25 cellular contexts compared by ENCODE assay signal in genomic region chr3:122519693-122520092, GRCh38. TPM values are rescaled to one million over a fixed set of nuclear protein-coding genes. Genes with fewer than 3 reads are reported as not detected.
DNase-seq lines count a peak whose midpoint lies in the region; ATAC-seq, FAIRE-seq and TF ChIP-seq lines count a peak whose summit lies in the region.
"Had no signal": no experiment of that assay in that cellular context is flagged by ENCODE, and none has a peak within 500 bp of the region (broad histone marks: within the 10 kb centered on the region; RNA-seq: fewer than 3 reads in every experiment).

No MANE protein-coding gene starts in this region.

- FAIRE-seq in HepG2 (lab: Jason Lieb, UNC): no peak
- FAIRE-seq: A549 had no signal

- no peak overlapping the region for H3K4me2 ChIP-seq in HepG2 (ENCODE audit: low read depth, low read length)
- H3K4me2 ChIP-seq: A549 had no signal

- no peak for ATAC-seq in HepG2
- ATAC-seq in right lobe of liver: no peak
- ATAC-seq in GM18909 (IDR thresholded peaks at IDR 0.05; ENCODE audit: poor library complexity, unreplicated experiment): no peak
- ATAC-seq: A549 had no signal

- H3K36me3 ChIP-seq in HepG2 (replicated peaks in 1 of 2; ENCODE audit: control insufficient read depth in 1 of 2, insufficient read depth in 2 of 2, low read length in 2 of 2): no peaks in the 10 kb centered on the region
- H3K36me3 ChIP-seq in right lobe of liver: no peaks in the 10 kb centered on the region
- H3K36me3 ChIP-seq: left ventricle myocardium inferior, prostate gland, stomach, thyroid gland had no signal

- no peak overlapping the region for H2AFZ ChIP-seq in HepG2 (ENCODE audit: low read length)

- CTCF ChIA-PET in HepG2 (lab: Yijun Ruan, JAX; ENCODE audit: low intra/inter-chr PET ratio, low total read pairs): no interaction called here
- CTCF ChIA-PET in RWPE1 (lab: Yijun Ruan, JAX): interaction anchor here (0.7 kb wide), 1 partner anchor 877 kb away, joined by 5 read pairs; no protein-coding TSS in a partner anchor

- TF ChIP-seq CTCF in HepG2 (CRISPR knock-in tag; IDR thresholded peaks at IDR 0.05) (no peak), right lobe of liver (IDR thresholded peaks at IDR 0.05) (no peak), RWPE1 (conservative IDR thresholded peaks at IDR 0.05; ENCODE audit: low read depth) (no peak)

- in situ Hi-C loops in HepG2 (cut with HindIII; ENCODE audit: extremely low pct_ligation_motif_present, low pct_unique_long_range_greater_than_20kb) (no loop called here), ACHN (cut with HindIII; ENCODE audit: low pct_ligation_motif_present, low pct_unique_long_range_greater_than_20kb, low sequenced_read_pairs) (no loop called here)

- no peak for TF ChIP-seq RAD21 in HepG2 (CRISPR knock-in tag; IDR thresholded peaks at IDR 0.05)

- H3K9me3 ChIP-seq in HepG2 (ENCODE audit: low read length) (no peaks in the 10 kb centered on the region), right lobe of liver (no peaks in the 10 kb centered on the region)
- H3K9me3 ChIP-seq: A549, Caco-2, left ventricle myocardium inferior, prostate gland, stomach, thyroid gland had no signal

- no peak for TF ChIP-seq POLR2A in HepG2 (IDR thresholded peaks at IDR 0.05; ENCODE audit: insufficient read depth in 1 of 2, low read depth in 2 of 2, low read length in 2 of 2)
- no peak for TF ChIP-seq POLR2A in right lobe of liver (IDR thresholded peaks at IDR 0.05)

- H3K4me1 ChIP-seq in HepG2 (ENCODE audit: insufficient read depth, low read length) (peaks cover 26% of the 10 kb centered on the region), right lobe of liver (peaks cover 0 to 15% (median 6%) of the 10 kb centered on the region in 4 donors)
- H3K4me1 ChIP-seq: Caco-2, prostate gland, thyroid gland had no signal

- DNase-seq in HepG2 (ENCODE audit: low spot score) (no peak), right lobe of liver (no peak), RWPE1 (ENCODE audit: low spot score) (peak; percentile 13), fibroblast of gingiva (ENCODE audit: low read depth) (peak; percentile 48), UCSD-AML1 (lab: John Stamatoyannopoulos, UW; ENCODE audit: unreplicated experiment) (no peak), ACHN (no peak)
- DNase-seq in stimulated activated CD4-positive, alpha-beta T cell treated with anti-CD3 and anti-CD28 coated beads, Interleukin-1b, Interleukin-23, amount 100 ng/mL, for 48 hours: no peak
- DNase-seq: activated CD8-positive, alpha-beta memory T cell treated with anti-CD3 and anti-CD28 coated beads, Interleukin-2, amount 50 U/mL, for 4 hours; activated naive CD4-positive, alpha-beta T cell treated with anti-CD3 and anti-CD28 coated beads for 36 hours; C1 segment of cervical spinal cord; Caco-2; effector CD4-positive, alpha-beta T cell; GF-D8; islet precursor cell; left ventricle myocardium inferior; naive B cell; NCI-H446; NCI-H774; SHP77; stomach; thyroid gland had no signal

- no peak for TF ChIP-seq EP300 in HepG2 (IDR thresholded peaks at IDR 0.05; ENCODE audit: low read depth in 2 of 2, low read length in 2 of 2)
- TF ChIP-seq EP300 in HepG2 (CRISPR knock-in tag; IDR thresholded peaks at IDR 0.05; ENCODE audit: borderline replicate concordance): no peak

- POLR2A ChIA-PET in HepG2 (lab: Yijun Ruan, JAX): no interaction called here
- POLR2A ChIA-PET in RWPE1 (lab: Yijun Ruan, JAX; ENCODE audit: low non-redundant PET): no interaction called here

- no TSS peak for BruUV-seq in HepG2 (replicated peaks; lab: Mats Ljungman, UMichigan)

- no peaks in the 10 kb centered on the region for H3K79me2 ChIP-seq in HepG2 (ENCODE audit: insufficient read depth, low read length)

- intact Hi-C loops in HepG2 (cut with micrococcal nuclease; ENCODE audit: unreplicated experiment) (no loop called here), right lobe of liver (cut with DNase I) (no loop called here)

- H3K27me3 ChIP-seq in HepG2 (ENCODE audit: control insufficient read depth in 1 of 2, insufficient read depth in 2 of 2, low read length in 2 of 2) (no peaks in the 10 kb centered on the region), right lobe of liver (no peaks in the 10 kb centered on the region)
- H3K27me3 ChIP-seq: stomach, thyroid gland had no signal

- no peaks in the 10 kb centered on the region for H4K20me1 ChIP-seq in HepG2 (ENCODE audit: insufficient read depth, low read length)

- H3K27ac ChIP-seq in HepG2 (ENCODE audit: extremely low read length, insufficient read depth, low read length): no peak overlapping the region
- no peak overlapping the region for H3K27ac ChIP-seq in right lobe of liver
- peak overlapping the region; percentile 42; the same call in 1 of the 2 replicates for H3K27ac ChIP-seq in RWPE1
- H3K27ac ChIP-seq: A549, left ventricle myocardium inferior, prostate gland, stomach, thyroid gland had no signal

- no peak overlapping the region for H3K9ac ChIP-seq in HepG2 (ENCODE audit: insufficient read depth, low read depth, low read length)

- H3K4me3 ChIP-seq in HepG2 (replicated peaks in 1 of 3; ENCODE audit: insufficient read depth in 1 of 3, low read depth in 2 of 3, low read length in 3 of 3) (no peak overlapping the region), right lobe of liver (no peak overlapping the region)
- H3K4me3 ChIP-seq: A549, left ventricle myocardium inferior, prostate gland, stomach, thyroid gland had no signal

RNA-seq across cellular contexts. Expression of gene KPNA1, which starts 5.0 kb away (rescaled TPM):
- total RNA-seq in HepG2 (2016; rRNA removed; fragmentation: Illumina TruSeq; extraction: Trizol) (30.0 and 49.7 TPM in 2 replicates), right lobe of liver (10 to 100 TPM; 33.7 to 61.3 (median 51.2) TPM)
- 4.1 and 5.0 TPM in 2 replicates for total RNA-seq in HepG2 (2016; cell fraction: cytosol; rRNA removed; fragmentation: Illumina TruSeq; extraction: Trizol; ENCODE audit: low read depth)
- 28.3 and 45.9 TPM in 2 replicates for total RNA-seq in HepG2 (2016; cell fraction: insoluble cytoplasmic fraction; rRNA removed; fragmentation: Illumina TruSeq; extraction: Trizol)
- total RNA-seq in HepG2 (2016; cell fraction: membrane; rRNA removed; fragmentation: Illumina TruSeq; extraction: Trizol): 6.0 and 6.7 TPM in 2 replicates
- 27.0 and 29.3 TPM in 2 replicates for total RNA-seq in HepG2 (2016; cell fraction: nucleus; rRNA removed; fragmentation: Illumina TruSeq; extraction: Trizol)
- polyA plus RNA-seq in HepG2 (2011; rRNA removed): 14.7 and 15.4 TPM in 2 replicates
- polyA plus RNA-seq in HepG2 (2011; cell fraction: cytosol; rRNA removed): 11.8 and 17.4 TPM in 2 replicates
- 10.3 and 14.5 TPM in 2 replicates for polyA plus RNA-seq in HepG2 (2011; cell fraction: nucleus; rRNA removed)
- 19.7 and 22.5 TPM in 2 replicates for polyA plus RNA-seq in HepG2 (2012)
- 1.1 and 1.4 TPM in 2 replicates for polyA plus RNA-seq in HepG2 (2016; cell fraction: cytosol; fragmentation: Illumina TruSeq; extraction: Trizol; ENCODE audit: low read depth)
- 53.6 and 54.5 TPM in 2 replicates for polyA plus RNA-seq in HepG2 (2016; cell fraction: insoluble cytoplasmic fraction; fragmentation: Illumina TruSeq; extraction: Trizol; ENCODE audit: low read depth)
- 3.3 and 3.8 TPM in 2 replicates for polyA plus RNA-seq in HepG2 (2016; cell fraction: membrane; fragmentation: Illumina TruSeq; extraction: Trizol; ENCODE audit: low read depth)
- polyA plus RNA-seq in HepG2 (2016; cell fraction: nucleus; fragmentation: Illumina TruSeq; extraction: Trizol; ENCODE audit: insufficient read depth, low read depth): 33.7 and 36.9 TPM in 2 replicates
- 21.2 and 58.7 TPM in 2 replicates for polyA minus RNA-seq in HepG2 (2011; rRNA and poly(A)+ RNA removed; ENCODE audit: low replicate concordance)
- polyA minus RNA-seq in HepG2 (2011; cell fraction: cytosol; rRNA and poly(A)+ RNA removed): 14.3 and 28.6 TPM in 2 replicates
- 25.8 and 29.0 TPM in 2 replicates for polyA minus RNA-seq in HepG2 (2011; cell fraction: nucleus; rRNA and poly(A)+ RNA removed)

RNA-seq across cellular contexts. Expression of gene PARP9, which starts 44.4 kb away (rescaled TPM):
- total RNA-seq in HepG2 (2016; rRNA removed; fragmentation: Illumina TruSeq; extraction: Trizol) (10.6 and 12.5 TPM in 2 replicates), right lobe of liver (10 to 100 TPM; 35.5 to 64.7 (median 42.5) TPM)
- total RNA-seq in HepG2 (2016; cell fraction: cytosol; rRNA removed; fragmentation: Illumina TruSeq; extraction: Trizol; ENCODE audit: low read depth): 2.5 and 3.5 TPM in 2 replicates
- total RNA-seq in HepG2 (2016; cell fraction: insoluble cytoplasmic fraction; rRNA removed; fragmentation: Illumina TruSeq; extraction: Trizol): 9.8 and 12.9 TPM in 2 replicates
- total RNA-seq in HepG2 (2016; cell fraction: membrane; rRNA removed; fragmentation: Illumina TruSeq; extraction: Trizol): 3.6 and 4.5 TPM in 2 replicates
- total RNA-seq in HepG2 (2016; cell fraction: nucleus; rRNA removed; fragmentation: Illumina TruSeq; extraction: Trizol): 6.9 and 7.6 TPM in 2 replicates
- polyA plus RNA-seq in HepG2 (2011; rRNA removed): 6.5 and 7.0 TPM in 2 replicates
- 2.3 and 5.1 TPM in 2 replicates for polyA plus RNA-seq in HepG2 (2011; cell fraction: cytosol; rRNA removed)
- polyA plus RNA-seq in HepG2 (2011; cell fraction: nucleus; rRNA removed): 4.4 and 8.2 TPM in 2 replicates
- polyA plus RNA-seq in HepG2 (2012): 2.5 and 4.0 TPM in 2 replicates
- polyA plus RNA-seq in HepG2 (2016; cell fraction: cytosol; fragmentation: Illumina TruSeq; extraction: Trizol; ENCODE audit: low read depth): 0.59 and 0.62 TPM in 2 replicates
- 11.1 TPM in 2 replicates for polyA plus RNA-seq in HepG2 (2016; cell fraction: insoluble cytoplasmic fraction; fragmentation: Illumina TruSeq; extraction: Trizol; ENCODE audit: low read depth)
- polyA plus RNA-seq in HepG2 (2016; cell fraction: membrane; fragmentation: Illumina TruSeq; extraction: Trizol; ENCODE audit: low read depth): 1.4 and 1.9 TPM in 2 replicates
- 11.1 and 11.3 TPM in 2 replicates for polyA plus RNA-seq in HepG2 (2016; cell fraction: nucleus; fragmentation: Illumina TruSeq; extraction: Trizol; ENCODE audit: insufficient read depth, low read depth)
- polyA minus RNA-seq in HepG2 (2011; rRNA and poly(A)+ RNA removed; ENCODE audit: low replicate concordance): 2.0 and 5.7 TPM in 2 replicates
- polyA minus RNA-seq in HepG2 (2011; cell fraction: cytosol; rRNA and poly(A)+ RNA removed): 2.5 and 3.1 TPM in 2 replicates
- polyA minus RNA-seq in HepG2 (2011; cell fraction: nucleus; rRNA and poly(A)+ RNA removed): 4.0 and 7.0 TPM in 2 replicates

RNA-seq across cellular contexts. Expression of gene DTX3L, which starts 44.4 kb away (rescaled TPM):
- total RNA-seq in HepG2 (2016; rRNA removed; fragmentation: Illumina TruSeq; extraction: Trizol) (10.9 and 19.2 TPM in 2 replicates), right lobe of liver (10 to 100 TPM; 31.3 to 63.7 (median 38.4) TPM)
- total RNA-seq in HepG2 (2016; cell fraction: cytosol; rRNA removed; fragmentation: Illumina TruSeq; extraction: Trizol; ENCODE audit: low read depth): 1.1 and 1.5 TPM in 2 replicates
- total RNA-seq in HepG2 (2016; cell fraction: insoluble cytoplasmic fraction; rRNA removed; fragmentation: Illumina TruSeq; extraction: Trizol): 10.7 and 16.9 TPM in 2 replicates
- total RNA-seq in HepG2 (2016; cell fraction: membrane; rRNA removed; fragmentation: Illumina TruSeq; extraction: Trizol): 7.0 and 7.7 TPM in 2 replicates
- 7.4 and 8.7 TPM in 2 replicates for total RNA-seq in HepG2 (2016; cell fraction: nucleus; rRNA removed; fragmentation: Illumina TruSeq; extraction: Trizol)
- 2.5 and 3.2 TPM in 2 replicates for polyA plus RNA-seq in HepG2 (2011; rRNA removed)
- polyA plus RNA-seq in HepG2 (2011; cell fraction: cytosol; rRNA removed): 1.7 and 3.2 TPM in 2 replicates
- 1.7 and 2.8 TPM in 2 replicates for polyA plus RNA-seq in HepG2 (2011; cell fraction: nucleus; rRNA removed)
- polyA plus RNA-seq in HepG2 (2012): 4.4 and 5.3 TPM in 2 replicates
- 0.57 TPM in 2 replicates for polyA plus RNA-seq in HepG2 (2016; cell fraction: cytosol; fragmentation: Illumina TruSeq; extraction: Trizol; ENCODE audit: low read depth)
- 12.1 and 15.2 TPM in 2 replicates for polyA plus RNA-seq in HepG2 (2016; cell fraction: insoluble cytoplasmic fraction; fragmentation: Illumina TruSeq; extraction: Trizol; ENCODE audit: low read depth)
- 2.5 and 2.9 TPM in 2 replicates for polyA plus RNA-seq in HepG2 (2016; cell fraction: membrane; fragmentation: Illumina TruSeq; extraction: Trizol; ENCODE audit: low read depth)
- polyA plus RNA-seq in HepG2 (2016; cell fraction: nucleus; fragmentation: Illumina TruSeq; extraction: Trizol; ENCODE audit: insufficient read depth, low read depth): 9.0 and 9.5 TPM in 2 replicates
- polyA minus RNA-seq in HepG2 (2011; rRNA and poly(A)+ RNA removed; ENCODE audit: low replicate concordance): 3.0 and 6.0 TPM in 2 replicates
- polyA minus RNA-seq in HepG2 (2011; cell fraction: cytosol; rRNA and poly(A)+ RNA removed): 5.5 and 9.3 TPM in 2 replicates
- 3.1 and 6.0 TPM in 2 replicates for polyA minus RNA-seq in HepG2 (2011; cell fraction: nucleus; rRNA and poly(A)+ RNA removed)

RNA-seq across cellular contexts. Expression of gene PARP15, which starts 57.8 kb away (rescaled TPM):
- total RNA-seq in HepG2 (2016; rRNA removed; fragmentation: Illumina TruSeq; extraction: Trizol): 0.02 TPM in 1 of 2 replicates, not detected in the other
- not detected in 2 replicates for total RNA-seq in HepG2 (2016; cell fraction: cytosol; rRNA removed; fragmentation: Illumina TruSeq; extraction: Trizol; ENCODE audit: low read depth)
- total RNA-seq in HepG2 (2016; cell fraction: insoluble cytoplasmic fraction; rRNA removed; fragmentation: Illumina TruSeq; extraction: Trizol): 0.04 TPM in 1 of 2 replicates, not detected in the other
- total RNA-seq in HepG2 (2016; cell fraction: membrane; rRNA removed; fragmentation: Illumina TruSeq; extraction: Trizol): not detected in 2 replicates
- not detected in 2 replicates for total RNA-seq in HepG2 (2016; cell fraction: nucleus; rRNA removed; fragmentation: Illumina TruSeq; extraction: Trizol)
- not detected in 2 replicates for polyA plus RNA-seq in HepG2 (2011; rRNA removed)
- polyA plus RNA-seq in HepG2 (2011; cell fraction: cytosol; rRNA removed): 0.03 TPM in 1 of 2 replicates, not detected in the other
- polyA plus RNA-seq in HepG2 (2011; cell fraction: nucleus; rRNA removed): 0.33 and 0.39 TPM in 2 replicates
- not detected in 2 replicates for polyA plus RNA-seq in HepG2 (2012)
- not detected in 2 replicates for polyA plus RNA-seq in HepG2 (2016; cell fraction: cytosol; fragmentation: Illumina TruSeq; extraction: Trizol; ENCODE audit: low read depth)
- not detected in 2 replicates for polyA plus RNA-seq in HepG2 (2016; cell fraction: insoluble cytoplasmic fraction; fragmentation: Illumina TruSeq; extraction: Trizol; ENCODE audit: low read depth)
- polyA plus RNA-seq in HepG2 (2016; cell fraction: membrane; fragmentation: Illumina TruSeq; extraction: Trizol; ENCODE audit: low read depth): not detected in 2 replicates
- polyA plus RNA-seq in HepG2 (2016; cell fraction: nucleus; fragmentation: Illumina TruSeq; extraction: Trizol; ENCODE audit: insufficient read depth, low read depth): not detected in 2 replicates
- 0.02 TPM in 1 of 2 replicates, not detected in the other for polyA minus RNA-seq in HepG2 (2011; rRNA and poly(A)+ RNA removed; ENCODE audit: low replicate concordance)
- not detected in 2 replicates for polyA minus RNA-seq in HepG2 (2011; cell fraction: cytosol; rRNA and poly(A)+ RNA removed)
- not detected in 2 replicates for polyA minus RNA-seq in HepG2 (2011; cell fraction: nucleus; rRNA and poly(A)+ RNA removed)
- total RNA-seq in right lobe of liver: 1 to 10 TPM in 4 of 6 experiments, under 1 TPM in 2; 0.37 to 1.5 (median 1.3) TPM
- total RNA-seq: epithelial cell of proximal tubule had no signal

Comparison
In these comparisons a context has a peak if more than half of its experiments do, and no peak if none do; other contexts are left out.
1. DNase-seq: peak in RWPE1 (single experiment) and fibroblast of gingiva (single experiment); none in HepG2 (single experiment), right lobe of liver (0 of 3), UCSD-AML1 (single experiment), ACHN (single experiment) and stimulated activated CD4-positive, alpha-beta T cell treated with anti-CD3 and anti-CD28 coated beads, Interleukin-1b, Interleukin-23, amount 100 ng/mL, for 48 hours (single experiment).